Comparison of ENCODE assay signal across 1 cellular context in the genomic region with DNA sequence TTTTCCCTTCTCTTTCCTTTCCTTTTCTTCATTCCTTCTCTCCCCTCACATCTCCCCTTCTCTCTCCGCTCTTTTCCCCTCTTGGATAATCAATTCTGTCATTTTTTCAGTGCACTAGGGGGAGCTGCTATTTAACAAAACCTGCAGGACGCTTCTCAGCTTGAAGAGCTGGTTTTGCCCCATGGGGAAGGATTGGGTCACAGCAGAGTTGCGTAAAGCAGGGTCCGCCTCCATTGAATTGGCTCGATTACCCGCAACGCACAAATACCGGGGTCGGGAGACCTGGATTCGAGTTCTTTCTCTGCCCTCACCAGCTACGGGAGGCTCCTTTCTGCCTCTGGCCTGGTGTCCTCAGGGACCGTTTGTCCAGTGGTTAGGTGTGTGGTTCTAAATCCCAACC.
A peak's percentile ranks its signal among the peaks of the same experiment; 100 is the strongest.
TF ChIP-seq lines count a peak whose summit lies in the region.

No MANE protein-coding gene starts in this region.

TF ChIP-seq in HepG2, 621 proteins besides CTCF, POLR2A, EP300 and RAD21 (continued from another document):
- no peak for TF ChIP-seq ZNF761 (CRISPR knock-in tag; conservative IDR thresholded peaks at IDR 0.05)
- TF ChIP-seq CAMTA2 (CRISPR knock-in tag; IDR thresholded peaks at IDR 0.05; ENCODE audit: borderline replicate concordance): no peak
- no peak for TF ChIP-seq ZNF367 (CRISPR knock-in tag; IDR thresholded peaks at IDR 0.05; ENCODE audit: borderline replicate concordance)
- TF ChIP-seq ARHGAP35 (CRISPR knock-in tag; IDR thresholded peaks at IDR 0.05; ENCODE audit: borderline replicate concordance): no peak
- no peak for TF ChIP-seq PAWR (CRISPR knock-in tag; IDR thresholded peaks at IDR 0.05; ENCODE audit: borderline replicate concordance)
- TF ChIP-seq, protein P1, sequence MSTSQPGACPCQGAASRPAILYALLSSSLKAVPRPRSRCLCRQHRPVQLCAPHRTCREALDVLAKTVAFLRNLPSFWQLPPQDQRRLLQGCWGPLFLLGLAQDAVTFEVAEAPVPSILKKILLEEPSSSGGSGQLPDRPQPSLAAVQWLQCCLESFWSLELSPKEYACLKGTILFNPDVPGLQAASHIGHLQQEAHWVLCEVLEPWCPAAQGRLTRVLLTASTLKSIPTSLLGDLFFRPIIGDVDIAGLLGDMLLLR (CRISPR knock-in tag; IDR thresholded peaks at IDR 0.05): no peak
- TF ChIP-seq, protein P2, sequence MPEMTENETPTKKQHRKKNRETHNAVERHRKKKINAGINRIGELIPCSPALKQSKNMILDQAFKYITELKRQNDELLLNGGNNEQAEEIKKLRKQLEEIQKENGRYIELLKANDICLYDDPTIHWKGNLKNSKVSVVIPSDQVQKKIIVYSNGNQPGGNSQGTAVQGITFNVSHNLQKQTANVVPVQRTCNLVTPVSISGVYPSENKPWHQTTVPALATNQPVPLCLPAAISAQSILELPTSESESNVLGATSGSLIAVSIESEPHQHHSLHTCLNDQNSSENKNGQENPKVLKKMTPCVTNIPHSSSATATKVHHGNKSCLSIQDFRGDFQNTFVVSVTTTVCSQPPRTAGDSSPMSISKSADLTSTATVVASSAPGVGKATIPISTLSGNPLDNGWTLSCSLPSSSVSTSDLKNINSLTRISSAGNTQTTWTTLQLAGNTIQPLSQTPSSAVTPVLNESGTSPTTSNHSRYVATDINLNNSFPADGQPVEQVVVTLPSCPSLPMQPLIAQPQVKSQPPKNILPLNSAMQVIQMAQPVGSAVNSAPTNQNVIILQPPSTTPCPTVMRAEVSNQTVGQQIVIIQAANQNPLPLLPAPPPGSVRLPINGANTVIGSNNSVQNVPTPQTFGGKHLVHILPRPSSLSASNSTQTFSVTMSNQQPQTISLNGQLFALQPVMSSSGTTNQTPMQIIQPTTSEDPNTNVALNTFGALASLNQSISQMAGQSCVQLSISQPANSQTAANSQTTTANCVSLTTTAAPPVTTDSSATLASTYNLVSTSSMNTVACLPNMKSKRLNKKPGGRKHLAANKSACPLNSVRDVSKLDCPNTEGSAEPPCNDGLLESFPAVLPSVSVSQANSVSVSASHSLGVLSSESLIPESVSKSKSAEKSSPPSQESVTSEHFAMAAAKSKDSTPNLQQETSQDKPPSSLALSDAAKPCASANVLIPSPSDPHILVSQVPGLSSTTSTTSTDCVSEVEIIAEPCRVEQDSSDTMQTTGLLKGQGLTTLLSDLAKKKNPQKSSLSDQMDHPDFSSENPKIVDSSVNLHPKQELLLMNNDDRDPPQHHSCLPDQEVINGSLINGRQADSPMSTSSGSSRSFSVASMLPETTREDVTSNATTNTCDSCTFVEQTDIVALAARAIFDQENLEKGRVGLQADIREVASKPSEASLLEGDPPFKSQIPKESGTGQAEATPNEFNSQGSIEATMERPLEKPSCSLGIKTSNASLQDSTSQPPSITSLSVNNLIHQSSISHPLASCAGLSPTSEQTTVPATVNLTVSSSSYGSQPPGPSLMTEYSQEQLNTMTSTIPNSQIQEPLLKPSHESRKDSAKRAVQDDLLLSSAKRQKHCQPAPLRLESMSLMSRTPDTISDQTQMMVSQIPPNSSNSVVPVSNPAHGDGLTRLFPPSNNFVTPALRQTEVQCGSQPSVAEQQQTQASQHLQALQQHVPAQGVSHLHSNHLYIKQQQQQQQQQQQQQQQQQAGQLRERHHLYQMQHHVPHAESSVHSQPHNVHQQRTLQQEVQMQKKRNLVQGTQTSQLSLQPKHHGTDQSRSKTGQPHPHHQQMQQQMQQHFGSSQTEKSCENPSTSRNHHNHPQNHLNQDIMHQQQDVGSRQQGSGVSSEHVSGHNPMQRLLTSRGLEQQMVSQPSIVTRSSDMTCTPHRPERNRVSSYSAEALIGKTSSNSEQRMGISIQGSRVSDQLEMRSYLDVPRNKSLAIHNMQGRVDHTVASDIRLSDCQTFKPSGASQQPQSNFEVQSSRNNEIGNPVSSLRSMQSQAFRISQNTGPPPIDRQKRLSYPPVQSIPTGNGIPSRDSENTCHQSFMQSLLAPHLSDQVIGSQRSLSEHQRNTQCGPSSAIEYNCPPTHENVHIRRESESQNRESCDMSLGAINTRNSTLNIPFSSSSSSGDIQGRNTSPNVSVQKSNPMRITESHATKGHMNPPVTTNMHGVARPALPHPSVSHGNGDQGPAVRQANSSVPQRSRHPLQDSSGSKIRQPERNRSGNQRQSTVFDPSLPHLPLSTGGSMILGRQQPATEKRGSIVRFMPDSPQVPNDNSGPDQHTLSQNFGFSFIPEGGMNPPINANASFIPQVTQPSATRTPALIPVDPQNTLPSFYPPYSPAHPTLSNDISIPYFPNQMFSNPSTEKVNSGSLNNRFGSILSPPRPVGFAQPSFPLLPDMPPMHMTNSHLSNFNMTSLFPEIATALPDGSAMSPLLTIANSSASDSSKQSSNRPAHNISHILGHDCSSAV (CRISPR knock-in tag; IDR thresholded peaks at IDR 0.05; ENCODE audit: borderline replicate concordance): no peak
- no peak for TF ChIP-seq ONECUT2 (CRISPR knock-in tag; IDR thresholded peaks at IDR 0.05)
- no peak for TF ChIP-seq PHF8 (CRISPR knock-in tag; IDR thresholded peaks at IDR 0.05)
- no peak for TF ChIP-seq FOSL1 (CRISPR knock-in tag; IDR thresholded peaks at IDR 0.05; ENCODE audit: borderline replicate concordance)
- no peak for TF ChIP-seq ZMYM3 (CRISPR knock-in tag; IDR thresholded peaks at IDR 0.05)
- TF ChIP-seq, protein P3, sequence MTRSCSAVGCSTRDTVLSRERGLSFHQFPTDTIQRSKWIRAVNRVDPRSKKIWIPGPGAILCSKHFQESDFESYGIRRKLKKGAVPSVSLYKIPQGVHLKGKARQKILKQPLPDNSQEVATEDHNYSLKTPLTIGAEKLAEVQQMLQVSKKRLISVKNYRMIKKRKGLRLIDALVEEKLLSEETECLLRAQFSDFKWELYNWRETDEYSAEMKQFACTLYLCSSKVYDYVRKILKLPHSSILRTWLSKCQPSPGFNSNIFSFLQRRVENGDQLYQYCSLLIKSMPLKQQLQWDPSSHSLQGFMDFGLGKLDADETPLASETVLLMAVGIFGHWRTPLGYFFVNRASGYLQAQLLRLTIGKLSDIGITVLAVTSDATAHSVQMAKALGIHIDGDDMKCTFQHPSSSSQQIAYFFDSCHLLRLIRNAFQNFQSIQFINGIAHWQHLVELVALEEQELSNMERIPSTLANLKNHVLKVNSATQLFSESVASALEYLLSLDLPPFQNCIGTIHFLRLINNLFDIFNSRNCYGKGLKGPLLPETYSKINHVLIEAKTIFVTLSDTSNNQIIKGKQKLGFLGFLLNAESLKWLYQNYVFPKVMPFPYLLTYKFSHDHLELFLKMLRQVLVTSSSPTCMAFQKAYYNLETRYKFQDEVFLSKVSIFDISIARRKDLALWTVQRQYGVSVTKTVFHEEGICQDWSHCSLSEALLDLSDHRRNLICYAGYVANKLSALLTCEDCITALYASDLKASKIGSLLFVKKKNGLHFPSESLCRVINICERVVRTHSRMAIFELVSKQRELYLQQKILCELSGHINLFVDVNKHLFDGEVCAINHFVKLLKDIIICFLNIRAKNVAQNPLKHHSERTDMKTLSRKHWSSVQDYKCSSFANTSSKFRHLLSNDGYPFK (CRISPR knock-in tag; IDR thresholded peaks at IDR 0.05; ENCODE audit: borderline replicate concordance): no peak
- TF ChIP-seq, protein P4, sequence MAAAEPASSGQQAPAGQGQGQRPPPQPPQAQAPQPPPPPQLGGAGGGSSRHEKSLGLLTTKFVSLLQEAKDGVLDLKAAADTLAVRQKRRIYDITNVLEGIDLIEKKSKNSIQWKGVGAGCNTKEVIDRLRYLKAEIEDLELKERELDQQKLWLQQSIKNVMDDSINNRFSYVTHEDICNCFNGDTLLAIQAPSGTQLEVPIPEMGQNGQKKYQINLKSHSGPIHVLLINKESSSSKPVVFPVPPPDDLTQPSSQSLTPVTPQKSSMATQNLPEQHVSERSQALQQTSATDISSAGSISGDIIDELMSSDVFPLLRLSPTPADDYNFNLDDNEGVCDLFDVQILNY (CRISPR knock-in tag; conservative IDR thresholded peaks at IDR 0.05): no peak
- no peak for TF ChIP-seq ZNF776 (CRISPR knock-in tag; IDR thresholded peaks at IDR 0.05)
- TF ChIP-seq KLF11 (CRISPR knock-in tag; IDR thresholded peaks at IDR 0.05): no peak
- TF ChIP-seq, protein P5, sequence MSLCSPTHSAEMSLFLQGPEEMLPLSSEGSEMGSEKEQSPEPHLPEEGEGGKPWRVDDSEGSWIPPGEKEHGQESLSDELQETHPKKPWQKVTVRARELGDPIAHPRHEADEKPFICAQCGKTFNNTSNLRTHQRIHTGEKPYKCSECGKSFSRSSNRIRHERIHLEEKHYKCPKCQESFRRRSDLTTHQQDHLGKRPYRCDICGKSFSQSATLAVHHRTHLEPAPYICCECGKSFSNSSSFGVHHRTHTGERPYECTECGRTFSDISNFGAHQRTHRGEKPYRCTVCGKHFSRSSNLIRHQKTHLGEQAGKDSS (CRISPR knock-in tag; IDR thresholded peaks at IDR 0.05; ENCODE audit: borderline replicate concordance, low read depth): no peak
- TF ChIP-seq RFX3 (CRISPR knock-in tag; IDR thresholded peaks at IDR 0.05): no peak
- no peak for TF ChIP-seq PITX1 (CRISPR knock-in tag; IDR thresholded peaks at IDR 0.05)
- no peak for TF ChIP-seq ZFP36L2 (CRISPR knock-in tag; IDR thresholded peaks at IDR 0.05)
- peak; percentile 76 for TF ChIP-seq CEBPG (CRISPR knock-in tag; IDR thresholded peaks at IDR 0.05)
- peak; percentile 74 for TF ChIP-seq STAG1 (CRISPR knock-in tag; IDR thresholded peaks at IDR 0.05)
- TF ChIP-seq CBX1 (IDR thresholded peaks at IDR 0.05; ENCODE audit: low read depth): no peak
- 0 out of 2 replicates have a peak, but pooled peaks have one; percentile 14 for TF ChIP-seq SMC3 (IDR thresholded peaks at IDR 0.05; ENCODE audit: low read length)
- TF ChIP-seq REL (CRISPR knock-in tag; conservative IDR thresholded peaks at IDR 0.05): no peak
- TF ChIP-seq ZNF124 (CRISPR knock-in tag; IDR thresholded peaks at IDR 0.05): no peak
- no peak for TF ChIP-seq PTBP1 (IDR thresholded peaks at IDR 0.05; ENCODE audit: low read depth, low read length, poor library complexity, severe bottlenecking)
- peak; percentile 83 for TF ChIP-seq CEBPB (IDR thresholded peaks at IDR 0.05; ENCODE audit: borderline replicate concordance, low read depth, low read length)
